Comparison of ENCODE assay signal across 8 cellular contexts in the genomic region with DNA sequence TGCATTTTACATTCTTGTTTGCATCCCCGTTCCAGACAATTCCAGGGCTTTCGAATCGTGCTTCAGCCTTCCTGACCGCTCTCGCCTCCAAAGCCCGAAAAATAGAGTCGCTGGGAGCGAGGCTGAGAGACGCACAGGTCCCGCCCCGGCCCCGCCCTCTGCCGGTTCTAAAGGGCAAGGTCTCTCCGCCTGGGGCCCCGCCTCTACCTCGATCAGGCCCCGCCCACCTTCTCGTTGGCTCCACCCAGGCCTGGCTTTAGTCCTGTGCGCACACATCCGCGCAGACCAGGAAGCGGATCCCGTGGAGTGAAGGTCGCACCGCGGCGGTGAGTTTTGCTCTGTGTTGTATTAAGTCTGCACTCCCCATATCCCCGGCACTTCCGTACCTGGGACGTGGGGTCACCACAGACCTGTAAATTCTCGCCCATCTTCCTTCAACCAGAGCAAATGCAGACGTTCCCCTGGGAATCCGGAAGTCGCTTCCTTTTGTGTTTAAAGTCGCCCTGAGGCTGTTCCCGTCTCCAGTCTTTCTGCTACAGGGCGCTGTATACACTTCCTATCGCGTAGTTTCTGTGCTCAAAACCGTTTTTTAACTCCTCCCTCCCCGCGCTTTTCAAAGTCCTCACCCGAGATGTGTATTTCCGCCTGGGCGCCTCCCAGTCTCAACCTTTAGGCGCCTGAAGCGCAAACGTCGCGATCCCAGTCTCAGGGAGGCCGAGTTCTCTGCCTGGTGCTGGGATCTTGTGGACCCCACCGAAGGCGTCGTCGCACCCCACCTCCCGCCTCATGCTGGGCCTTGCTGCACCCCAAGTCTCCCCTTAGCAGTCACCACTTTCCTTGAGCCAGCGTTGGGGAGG. TPM values are rescaled to one million over a fixed set of nuclear protein-coding genes. Genes with fewer than 3 reads are reported as not detected.
A peak's percentile ranks its signal among the peaks of the same experiment; 100 is the strongest.
DNase-seq lines count a peak whose midpoint lies in the region; ATAC-seq and TF ChIP-seq lines count a peak whose summit lies in the region.

A gene (plus strand): TSS at position 283 of the 857 bp plus-strand sequence. CDS start 3,861 bp downstream, outside the sequence.

- WGBS in prostate gland = under 1% methylated on average over 57 of the region's 57 CpGs

- TF ChIP-seq CTCF in DOHH2 (IDR thresholded peaks at IDR 0.05; ENCODE audit: low read depth, low read length, poor library complexity, severe bottlenecking) = no peak
- peak in 2 of 4 experiments; percentile 48 to 67 for TF ChIP-seq CTCF in prostate gland (IDR thresholded peaks at IDR 0.05)

- H3K27ac ChIP-seq in DOHH2 (ENCODE audit: low read depth, low read length) (peak within 1 kb of the TSS; percentile 79), angular gyrus (ENCODE audit: low read depth, low read length) (peak within 1 kb of the TSS; percentile 73), prostate gland (peak within 1 kb of the TSS; percentile 73 to 81)

- H3K4me2 ChIP-seq in DOHH2 (ENCODE audit: low read length) = peak within 1 kb of the TSS; percentile 82

- H3F3A ChIP-seq in DOHH2 (ENCODE audit: control insufficient read depth, insufficient read depth) = 0 out of 2 replicates have a peak, but pooled peaks cover 2% of the 10 kb centered on the region

- ATAC-seq in left ventricle myocardium superior = peak; percentile 100

- peaks cover 25% of the 10 kb centered on the region for H3K79me2 ChIP-seq in DOHH2 (ENCODE audit: control insufficient read depth, low read length)

- H3K4me3 ChIP-seq in DOHH2 (ENCODE audit: low read length) (peak within 1 kb of the TSS; percentile 84), prostate gland (peak within 1 kb of the TSS; percentile 59 to 77)

- intact Hi-C loops in T-helper 1 cell treated with Interleukin-12 subunit alpha and Interleukin-12 subunit beta and Interleukin-4 antibody, amounts not matched to agents 30 ng/mL and 1 ng/mL, for 36 hours (cut with micrococcal nuclease) = loop anchor here (1.0 to 5.0 kb wide), 18 partner anchors 31 to 533 kb away; a partner anchor contains a TSS
- intact Hi-C loops in left ventricle myocardium superior (cut with micrococcal nuclease) (no loop called here), prostate gland (cut with DNase I) (loop anchor here (2.0 kb wide), 1 partner anchor 69 kb away; a partner anchor contains a TSS)

- peaks cover 25% of the 10 kb centered on the region for H3K36me3 ChIP-seq in DOHH2 (ENCODE audit: control insufficient read depth, low read length)
- H3K36me3 ChIP-seq in prostate gland = no peaks in the 10 kb centered on the region

- no peaks in the 10 kb centered on the region for H3K9me2 ChIP-seq in DOHH2 (replicated peaks; ENCODE audit: control insufficient read depth, low read length)

- TF ChIP-seq POLR2A in prostate gland (IDR thresholded peaks at IDR 0.05) = peak; percentile 88

- H3K27me3 ChIP-seq in DOHH2 (ENCODE audit: control insufficient read depth, low read length) (no peaks in the 10 kb centered on the region), prostate gland (replicated peaks; ENCODE audit: insufficient read depth) (no peaks in the 10 kb centered on the region)

- H3K4me1 ChIP-seq in DOHH2 (ENCODE audit: control insufficient read depth, low read length) = 0 out of 2 replicates have a peak, but pooled peaks cover 3% of the 10 kb centered on the region
- no peaks in the 10 kb centered on the region for H3K4me1 ChIP-seq in prostate gland (replicated peaks)

- DNase-seq in GOT3 (lab: John Stamatoyannopoulos, UW) (peak; percentile 79), NAMALWA (ENCODE audit: low spot score) (peak; percentile 94), left ventricle myocardium superior (peak; percentile 98), prostate gland (ENCODE audit: low spot score) (peak; percentile 95), ureter (ENCODE audit: low spot score) (peak; percentile 98)

- H3K9me3 ChIP-seq in DOHH2 (ENCODE audit: control insufficient read depth, insufficient read depth, low read length) = no peaks in the 10 kb centered on the region
- H3K9me3 ChIP-seq in prostate gland = no peaks in the 10 kb centered on the region

- no peaks in the 10 kb centered on the region for H4K20me1 ChIP-seq in DOHH2 (ENCODE audit: control insufficient read depth, insufficient read depth, low read depth, low read length)

RNA-seq across cellular contexts. Expression of the gene that starts here (rescaled TPM):
- 26.8 and 29.1 TPM in 2 replicates for total RNA-seq in T-helper 1 cell treated with Interleukin-12 subunit alpha and Interleukin-12 subunit beta and Interleukin-4 antibody, amounts not matched to agents 30 ng/mL and 1 ng/mL, for 36 hours
- total RNA-seq in left ventricle myocardium superior (18.2 TPM), prostate gland (10 to 100 TPM; 15.4 to 22.1 TPM), ureter (29.7 TPM)

Comparison
In these comparisons a context has a peak if more than half of its experiments do, and no peak if none do; other contexts are left out.
1. Peak in every context shown above with its lines: DNase-seq, ATAC-seq, H3K4me3 ChIP-seq and H3K27ac ChIP-seq.